Comparison of ENCODE assay signal across 7 cellular contexts in the genomic region with DNA sequence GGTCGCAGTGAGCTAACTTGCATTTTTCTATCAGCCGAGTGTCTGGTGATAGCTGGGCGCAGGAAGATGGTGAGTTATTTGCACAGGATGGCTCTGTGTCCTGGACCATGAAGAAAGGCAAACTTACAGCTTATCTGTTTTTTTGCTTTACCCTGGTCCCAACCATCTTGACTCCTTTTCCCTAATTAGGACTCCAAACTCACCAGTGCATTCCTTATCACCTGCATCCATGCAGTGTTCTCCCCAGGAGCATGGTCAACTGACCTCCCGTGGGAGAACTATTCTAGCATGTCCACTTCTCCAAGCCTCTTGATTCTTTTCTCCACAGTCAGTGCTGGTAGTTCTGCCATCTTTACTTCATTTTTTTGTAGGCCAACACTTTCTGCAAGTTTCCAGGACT.
"Had no signal": no experiment of that assay in that cellular context is flagged by ENCODE, and none has a peak within 500 bp of the region (broad histone marks: within the 10 kb centered on the region; RNA-seq: fewer than 3 reads in every experiment).

No MANE protein-coding gene starts in this region.

- DNase-seq: IMR-90, KBM-7, KG1 had no signal

- ATAC-seq: HepG2 had no signal

- H3K9ac ChIP-seq: KMS-11 had no signal

- H3K27ac ChIP-seq: HL-60, KMS-11 had no signal

- H3K4me2 ChIP-seq: KMS-11 had no signal

- FAIRE-seq: HepG2, HTR-8/SVneo had no signal
